Comparison of ENCODE assay signal across 1 cellular context in the genomic region with DNA sequence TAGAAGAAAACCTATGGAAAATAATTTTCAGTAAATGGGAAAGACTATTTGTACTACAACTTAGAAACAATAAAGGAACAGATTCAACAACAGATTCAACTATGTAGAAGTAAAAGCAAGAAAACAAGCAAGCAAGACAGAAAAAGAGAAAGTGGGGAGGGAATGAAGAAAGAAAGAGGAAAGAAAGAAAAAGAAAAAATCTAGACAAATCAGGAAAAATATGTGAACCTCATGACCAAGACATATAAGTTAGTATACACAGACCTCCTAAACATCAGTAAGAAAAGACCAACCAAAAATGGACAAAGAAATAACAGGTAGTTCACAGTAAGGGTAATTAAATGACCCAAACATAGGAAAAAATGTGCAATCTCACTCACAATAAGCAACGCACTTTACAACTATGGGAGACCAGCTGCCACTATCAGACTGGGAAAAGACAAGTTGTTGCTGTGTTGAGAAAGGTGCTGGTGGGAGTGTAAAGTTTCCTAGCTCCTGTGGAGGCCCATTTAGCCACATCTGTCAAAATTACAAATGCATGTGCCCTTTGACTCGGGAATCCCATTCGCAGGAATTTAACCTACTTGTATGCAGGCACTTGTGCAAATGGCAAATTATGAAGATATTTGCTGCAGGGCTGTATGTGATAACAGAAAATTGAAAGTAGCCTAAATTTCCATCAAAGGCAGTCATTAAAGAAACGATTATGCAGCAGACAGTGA.
TF ChIP-seq lines count a peak whose summit lies in the region.

No MANE protein-coding gene starts in this region.

TF ChIP-seq in HepG2, 621 proteins besides CTCF, POLR2A, EP300 and RAD21:
- no peak for TF ChIP-seq STAG1 (CRISPR knock-in tag; IDR thresholded peaks at IDR 0.05)
- TF ChIP-seq RFX5 (IDR thresholded peaks at IDR 0.05; ENCODE audit: low read depth, low read length), result no peak
- no peak for TF ChIP-seq EHMT2 (IDR thresholded peaks at IDR 0.05; ENCODE audit: borderline replicate concordance, low read depth, low read length)
- TF ChIP-seq, protein P1, sequence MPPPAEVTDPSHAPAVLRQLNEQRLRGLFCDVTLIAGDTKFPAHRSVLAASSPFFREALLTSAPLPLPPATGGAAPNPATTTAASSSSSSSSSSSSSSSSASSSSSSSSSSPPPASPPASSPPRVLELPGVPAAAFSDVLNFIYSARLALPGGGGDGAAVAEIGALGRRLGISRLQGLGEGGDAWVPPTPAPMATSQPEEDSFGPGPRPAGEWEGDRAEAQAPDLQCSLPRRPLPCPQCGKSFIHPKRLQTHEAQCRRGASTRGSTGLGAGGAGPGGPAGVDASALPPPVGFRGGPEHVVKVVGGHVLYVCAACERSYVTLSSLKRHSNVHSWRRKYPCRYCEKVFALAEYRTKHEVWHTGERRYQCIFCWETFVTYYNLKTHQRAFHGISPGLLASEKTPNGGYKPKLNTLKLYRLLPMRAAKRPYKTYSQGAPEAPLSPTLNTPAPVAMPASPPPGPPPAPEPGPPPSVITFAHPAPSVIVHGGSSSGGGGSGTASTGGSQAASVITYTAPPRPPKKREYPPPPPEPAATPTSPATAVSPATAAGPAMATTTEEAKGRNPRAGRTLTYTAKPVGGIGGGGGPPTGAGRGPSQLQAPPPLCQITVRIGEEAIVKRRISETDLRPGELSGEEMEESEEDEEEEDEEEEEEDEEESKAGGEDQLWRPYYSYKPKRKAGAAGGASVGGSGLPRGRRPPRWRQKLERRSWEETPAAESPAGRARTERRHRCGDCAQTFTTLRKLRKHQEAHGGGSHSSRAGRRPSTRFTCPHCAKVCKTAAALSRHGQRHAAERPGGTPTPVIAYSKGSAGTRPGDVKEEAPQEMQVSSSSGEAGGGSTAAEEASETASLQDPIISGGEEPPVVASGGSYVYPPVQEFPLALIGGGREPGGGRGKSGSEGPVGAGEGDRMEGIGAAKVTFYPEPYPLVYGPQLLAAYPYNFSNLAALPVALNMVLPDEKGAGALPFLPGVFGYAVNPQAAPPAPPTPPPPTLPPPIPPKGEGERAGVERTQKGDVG (CRISPR knock-in tag; IDR thresholded peaks at IDR 0.05; ENCODE audit: borderline replicate concordance), result no peak
- no peak for TF ChIP-seq ADNP (CRISPR knock-in tag; IDR thresholded peaks at IDR 0.05)
- no peak for TF ChIP-seq ZNF776 (CRISPR knock-in tag; IDR thresholded peaks at IDR 0.05)
- TF ChIP-seq ZNF572 (CRISPR knock-in tag; IDR thresholded peaks at IDR 0.05), result no peak
- no peak for TF ChIP-seq NFIB (CRISPR knock-in tag; IDR thresholded peaks at IDR 0.05; ENCODE audit: borderline replicate concordance)
- no peak for TF ChIP-seq SMARCE1 (IDR thresholded peaks at IDR 0.05; ENCODE audit: borderline replicate concordance)
- no peak for TF ChIP-seq TBP (CRISPR knock-in tag; IDR thresholded peaks at IDR 0.05)
- no peak for TF ChIP-seq ZNF251 (CRISPR knock-in tag; IDR thresholded peaks at IDR 0.05)
- TF ChIP-seq NFATC3 (CRISPR knock-in tag; IDR thresholded peaks at IDR 0.05), result no peak
- no peak for TF ChIP-seq ZMYM2 (CRISPR knock-in tag; IDR thresholded peaks at IDR 0.05)
- TF ChIP-seq, protein P2, sequence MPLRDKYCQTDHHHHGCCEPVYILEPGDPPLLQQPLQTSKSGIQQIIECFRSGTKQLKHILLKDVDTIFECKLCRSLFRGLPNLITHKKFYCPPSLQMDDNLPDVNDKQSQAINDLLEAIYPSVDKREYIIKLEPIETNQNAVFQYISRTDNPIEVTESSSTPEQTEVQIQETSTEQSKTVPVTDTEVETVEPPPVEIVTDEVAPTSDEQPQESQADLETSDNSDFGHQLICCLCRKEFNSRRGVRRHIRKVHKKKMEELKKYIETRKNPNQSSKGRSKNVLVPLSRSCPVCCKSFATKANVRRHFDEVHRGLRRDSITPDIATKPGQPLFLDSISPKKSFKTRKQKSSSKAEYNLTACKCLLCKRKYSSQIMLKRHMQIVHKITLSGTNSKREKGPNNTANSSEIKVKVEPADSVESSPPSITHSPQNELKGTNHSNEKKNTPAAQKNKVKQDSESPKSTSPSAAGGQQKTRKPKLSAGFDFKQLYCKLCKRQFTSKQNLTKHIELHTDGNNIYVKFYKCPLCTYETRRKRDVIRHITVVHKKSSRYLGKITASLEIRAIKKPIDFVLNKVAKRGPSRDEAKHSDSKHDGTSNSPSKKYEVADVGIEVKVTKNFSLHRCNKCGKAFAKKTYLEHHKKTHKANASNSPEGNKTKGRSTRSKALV (CRISPR knock-in tag; IDR thresholded peaks at IDR 0.05), result no peak
- TF ChIP-seq KDM6A (CRISPR knock-in tag; IDR thresholded peaks at IDR 0.05; ENCODE audit: low read depth), result no peak
- TF ChIP-seq, protein P3, sequence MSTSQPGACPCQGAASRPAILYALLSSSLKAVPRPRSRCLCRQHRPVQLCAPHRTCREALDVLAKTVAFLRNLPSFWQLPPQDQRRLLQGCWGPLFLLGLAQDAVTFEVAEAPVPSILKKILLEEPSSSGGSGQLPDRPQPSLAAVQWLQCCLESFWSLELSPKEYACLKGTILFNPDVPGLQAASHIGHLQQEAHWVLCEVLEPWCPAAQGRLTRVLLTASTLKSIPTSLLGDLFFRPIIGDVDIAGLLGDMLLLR (CRISPR knock-in tag; IDR thresholded peaks at IDR 0.05), result no peak
- TF ChIP-seq, protein P4, sequence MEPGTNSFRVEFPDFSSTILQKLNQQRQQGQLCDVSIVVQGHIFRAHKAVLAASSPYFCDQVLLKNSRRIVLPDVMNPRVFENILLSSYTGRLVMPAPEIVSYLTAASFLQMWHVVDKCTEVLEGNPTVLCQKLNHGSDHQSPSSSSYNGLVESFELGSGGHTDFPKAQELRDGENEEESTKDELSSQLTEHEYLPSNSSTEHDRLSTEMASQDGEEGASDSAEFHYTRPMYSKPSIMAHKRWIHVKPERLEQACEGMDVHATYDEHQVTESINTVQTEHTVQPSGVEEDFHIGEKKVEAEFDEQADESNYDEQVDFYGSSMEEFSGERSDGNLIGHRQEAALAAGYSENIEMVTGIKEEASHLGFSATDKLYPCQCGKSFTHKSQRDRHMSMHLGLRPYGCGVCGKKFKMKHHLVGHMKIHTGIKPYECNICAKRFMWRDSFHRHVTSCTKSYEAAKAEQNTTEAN (CRISPR knock-in tag; conservative IDR thresholded peaks at IDR 0.05), result no peak
- TF ChIP-seq FOXM1 (CRISPR knock-in tag; IDR thresholded peaks at IDR 0.05), result no peak
- no peak for TF ChIP-seq KAT8 (CRISPR knock-in tag; IDR thresholded peaks at IDR 0.05)
- no peak for TF ChIP-seq ELF4 (CRISPR knock-in tag; IDR thresholded peaks at IDR 0.05; ENCODE audit: borderline replicate concordance)
